8 cellular contexts compared by ENCODE assay signal in genomic region chr19:15123900-15124299, GRCh38. TPM values are rescaled to one million over a fixed set of nuclear protein-coding genes. Genes with fewer than 3 reads are reported as not detected.
A peak's percentile ranks its signal among the peaks of the same experiment; 100 is the strongest.
DNase-seq lines count a peak whose midpoint lies in the region; ATAC-seq and TF ChIP-seq lines count a peak whose summit lies in the region.

No MANE protein-coding gene starts in this region.

- H3K4me1 Mint-ChIP-seq in CD14-positive monocyte, result peaks cover 11% of the 10 kb centered on the region

- peak overlapping the region; percentile 90; the same call in 1 of the 2 replicates for H3K4me3 ChIP-seq in PC-3 (ENCODE audit: low read length)
- peak overlapping the region in 2 of 4 donors; percentile 79 to 86 for H3K4me3 ChIP-seq in esophagus squamous epithelium
- H3K4me3 ChIP-seq in neutrophil (ENCODE audit: low read depth in 1 of 2, low read length in 1 of 2), result no peak overlapping the region

- H3K9me2 ChIP-seq in PC-3 (replicated peaks; ENCODE audit: low read length), result no peaks in the 10 kb centered on the region

- CTCF ChIA-PET in PC-3 (lab: Charles Lee), result no interaction called here

- H3K4me2 ChIP-seq in PC-3 (ENCODE audit: low read length), result peak overlapping the region; percentile 96

- peaks cover 0 to 3% (median 2%) of the 10 kb centered on the region in 7 donors for H3K9me3 Mint-ChIP-seq in CD14-positive monocyte

- TF ChIP-seq POLR2A in esophagus squamous epithelium (IDR thresholded peaks at IDR 0.05), result no peak

- no peaks in the 10 kb centered on the region for H3K9me3 ChIP-seq in ES-I3 (ENCODE audit: control insufficient read depth, insufficient read depth, low read length)
- no peaks in the 10 kb centered on the region for H3K9me3 ChIP-seq in PC-3 (ENCODE audit: low read length)
- no peaks in the 10 kb centered on the region for H3K9me3 ChIP-seq in esophagus squamous epithelium
- H3K9me3 ChIP-seq in neutrophil, result no peaks in the 10 kb centered on the region

- WGBS in esophagus squamous epithelium, 2 donors, result 0 to 21% methylated on average over 2 to 4 of the region's 5 CpGs

- peaks cover 27% of the 10 kb centered on the region for H3K79me2 ChIP-seq in PC-3 (ENCODE audit: low read length)

- peaks cover 8% of the 10 kb centered on the region; the same call in 1 of the 2 replicates for H3K4me1 ChIP-seq in ES-I3 (ENCODE audit: insufficient read depth, low read length)
- peaks cover 16% of the 10 kb centered on the region for H3K4me1 ChIP-seq in PC-3 (ENCODE audit: insufficient read depth, low read length)
- H3K4me1 ChIP-seq in esophagus squamous epithelium, result peaks cover 12 to 41% (median 16%) of the 10 kb centered on the region in 3 donors
- H3K4me1 ChIP-seq in neutrophil (ENCODE audit: control insufficient read depth in 1 of 2, insufficient read depth in 1 of 2, low read depth in 1 of 2, low read length in 1 of 2), result peaks cover 7 to 14% of the 10 kb centered on the region in 2 experiments

- H3K27ac Mint-ChIP-seq in CD14-positive monocyte, result peak overlapping the region in 2 of 7 donors; percentile 66 to 96

- ATAC-seq in PC-3, result no peak

- peak overlapping the region in 1 of 2 donors; percentile 52 for H3K4me3 Mint-ChIP-seq in CD14-positive monocyte

- no peaks in the 10 kb centered on the region for H3K27me3 ChIP-seq in PC-3 (ENCODE audit: low read length)
- H3K27me3 ChIP-seq in esophagus squamous epithelium, result no peaks in the 10 kb centered on the region
- no peaks in the 10 kb centered on the region for H3K27me3 ChIP-seq in neutrophil

- H4K20me1 ChIP-seq in PC-3 (ENCODE audit: low read length), result no peaks in the 10 kb centered on the region

- H2AFZ ChIP-seq in PC-3 (ENCODE audit: low read length), result no peak overlapping the region

- BruUV-seq in PC-3 (replicated peaks; lab: Mats Ljungman, UMichigan), result no TSS peak

- H3F3A ChIP-seq in PC-3 (ENCODE audit: low read length, unreplicated experiment), result no peaks in the 10 kb centered on the region

- POLR2A ChIA-PET in PC-3 (lab: Charles Lee; ENCODE audit: unreplicated experiment), result no interaction called here

- H3K36me3 ChIP-seq in ES-I3 (ENCODE audit: insufficient read depth, low read length), result 0 out of 2 replicates have a peak, but pooled peaks cover under 1% of the 10 kb centered on the region
- peaks cover 9% of the 10 kb centered on the region for H3K36me3 ChIP-seq in PC-3 (ENCODE audit: low read depth, low read length)
- H3K36me3 ChIP-seq in esophagus squamous epithelium, result peaks cover 19 to 46% (median 21%) of the 10 kb centered on the region in 3 donors
- H3K36me3 ChIP-seq in neutrophil, result peaks cover 12% of the 10 kb centered on the region

- intact Hi-C loops in PC-3 (cut with micrococcal nuclease) (no loop called here), esophagus squamous epithelium (cut with DNase I) (no loop called here), CD14-positive monocyte (cut with micrococcal nuclease) (loop anchor here in 1 of 2 donors (10.0 kb wide), 1 partner anchor 251 kb away; the partner anchor contains the start of gene AKAP8)

- no peak for DNase-seq in PC-3
- no peak for DNase-seq in esophagus squamous epithelium (lab: John Stamatoyannopoulos, UW)
- DNase-seq in NCI-H2107 (lab: John Stamatoyannopoulos, UW), result no peak
- DNase-seq in CD14-positive monocyte (ENCODE audit: low spot score), result no peak
- DNase-seq in activated CD4-positive, CD25-positive, alpha-beta regulatory T cell treated with anti-CD3 and anti-CD28 coated beads, Interleukin-2, amount 50 U/mL, for 72 hours, result no peak
- DNase-seq in stimulated activated naive CD4-positive, alpha-beta T cell treated with Interleukin-2 at 50 U/mL for 16 hours (lab: John Stamatoyannopoulos, UW), result no peak

- H3K36me3 Mint-ChIP-seq in CD14-positive monocyte, result peaks cover 30 to 42% of the 10 kb centered on the region in 2 donors

- H3K27me3 Mint-ChIP-seq in CD14-positive monocyte (ENCODE audit: low read depth in 3 of 3), result peaks cover 0 to 1% (median under 1%) of the 10 kb centered on the region in 3 donors

- H3K27ac ChIP-seq in PC-3 (ENCODE audit: low read length) (no peak overlapping the region), esophagus squamous epithelium (peak overlapping the region; percentile 88 to 96 (median 96)), neutrophil (peak overlapping the region; percentile 19)

- no peak for TF ChIP-seq CTCF in PC-3 (conservative IDR thresholded peaks at IDR 0.05; ENCODE audit: low read depth, low read length)
- TF ChIP-seq CTCF in esophagus squamous epithelium (IDR thresholded peaks at IDR 0.05), result no peak
- no peak for TF ChIP-seq CTCF in neutrophil (IDR thresholded peaks at IDR 0.05)
- no peak for TF ChIP-seq CTCF in CD14-positive monocyte (IDR thresholded peaks at IDR 0.05)

- H3K9ac ChIP-seq in ES-I3 (ENCODE audit: low read depth, low read length) (peak overlapping the region; percentile 81; the same call in 1 of the 2 replicates), PC-3 (ENCODE audit: low read length) (no peak overlapping the region; the same call in 1 of the 2 replicates)

RNA-seq across cellular contexts. Expression of gene SYDE1, which starts 16.7 kb away (rescaled TPM):
- total RNA-seq in PC-3 (2014; rRNA removed) (13.8 and 20.3 TPM in 2 replicates), esophagus squamous epithelium (10 to 100 TPM in 1 of 4 donors, 1 to 10 TPM in 3; 1.4 to 10.3 (median 4.6) TPM)
- polyA plus RNA-seq in CD14-positive monocyte, result not detected

RNA-seq across cellular contexts. Expression of gene OR1I1, which starts 41.9 kb away (rescaled TPM):
- total RNA-seq in PC-3 (2014; rRNA removed) (not detected in 2 replicates), esophagus squamous epithelium (not detected)
- not detected for polyA plus RNA-seq in CD14-positive monocyte
